Comparison of ENCODE assay signal across 10 cellular contexts in the genomic region with DNA sequence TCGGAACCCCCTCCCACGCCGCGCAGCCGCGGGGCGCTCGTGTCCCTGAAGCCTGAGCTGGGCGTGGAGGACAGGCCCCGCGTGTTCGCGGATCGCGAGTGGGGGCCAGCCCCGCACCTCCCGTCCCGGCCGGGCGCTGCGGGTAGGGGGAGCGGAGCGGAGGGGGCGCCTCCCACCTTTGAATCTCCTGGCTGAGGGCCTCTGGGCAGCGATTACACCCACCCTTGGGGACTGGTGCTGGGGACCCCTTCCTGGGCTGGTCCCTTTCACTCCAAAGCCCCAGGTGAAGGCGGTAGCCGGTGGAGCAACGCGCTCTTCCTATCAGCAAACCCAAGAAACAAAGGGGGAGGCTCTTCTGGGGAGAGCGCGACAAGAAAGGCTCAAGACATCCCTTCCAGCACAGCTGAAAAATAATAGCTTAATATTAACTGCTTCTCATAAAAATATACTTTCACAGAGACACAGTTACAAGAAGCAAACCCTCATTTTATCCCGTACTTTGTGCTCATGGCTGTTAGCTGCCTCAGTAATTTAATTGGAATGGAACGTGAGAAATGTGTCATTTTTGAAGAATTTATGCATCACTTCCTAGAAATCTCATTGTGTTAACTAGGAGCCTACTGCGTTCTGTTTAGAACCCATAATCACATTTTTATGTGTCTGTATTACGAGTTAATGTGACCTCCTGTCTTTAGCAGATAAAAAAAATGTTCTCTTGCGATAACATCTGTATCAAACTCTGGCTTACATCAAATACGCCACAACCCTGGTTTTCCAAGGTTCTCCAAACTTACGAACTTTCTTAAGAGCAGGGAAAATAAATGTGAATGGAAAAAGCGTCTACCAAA. TPM values are rescaled to one million over a fixed set of nuclear protein-coding genes. Genes with fewer than 3 reads are reported as not detected.
DNase-seq lines count a peak whose midpoint lies in the region; ATAC-seq and TF ChIP-seq lines count a peak whose summit lies in the region.
"Had no signal": no experiment of that assay in that cellular context is flagged by ENCODE, and none has a peak within 500 bp of the region (broad histone marks: within the 10 kb centered on the region; RNA-seq: fewer than 3 reads in every experiment).

No MANE protein-coding gene starts in this region.

- no peaks in the 10 kb centered on the region for H3K36me3 ChIP-seq in ascending aorta
- H3K36me3 ChIP-seq: MG63 had no signal

- peak overlapping the region; percentile 45 for H3K27ac Mint-ChIP-seq in T-helper 2 cell treated with Interferon-gamma antibody and Interleukin-4, amounts not matched to agents 5 μg/mL and 100 μg/mL, for 36 hours
- no peak overlapping the region for H3K27ac Mint-ChIP-seq in stimulated activated effector memory CD8-positive, alpha-beta T cell treated with anti-CD3 and anti-CD28 coated beads, Interleukin-12 subunit alpha, Interleukin-12 subunit beta, amount 100 ng/mL, for 72 hours

- H3K4me1 ChIP-seq in ascending aorta: peaks cover 7 to 9% of the 10 kb centered on the region in 2 donors

- peaks cover 23% of the 10 kb centered on the region for H3K27me3 ChIP-seq in ascending aorta

- no peaks in the 10 kb centered on the region for H3K4me1 Mint-ChIP-seq in T-helper 2 cell treated with Interferon-gamma antibody and Interleukin-4, amounts not matched to agents 5 μg/mL and 100 μg/mL, for 36 hours (ENCODE audit: low read depth)
- H3K4me1 Mint-ChIP-seq in stimulated activated effector memory CD8-positive, alpha-beta T cell treated with anti-CD3 and anti-CD28 coated beads, Interleukin-12 subunit alpha, Interleukin-12 subunit beta, amount 100 ng/mL, for 72 hours: peaks cover 6% of the 10 kb centered on the region

- intact Hi-C loops in ascending aorta (cut with DNase I): loop anchor here (5.0 kb wide), 2 partner anchors 393 to 413 kb away; no protein-coding TSS in a partner anchor

- peaks cover 52% of the 10 kb centered on the region for H3K27me3 Mint-ChIP-seq in T-helper 2 cell treated with Interferon-gamma antibody and Interleukin-4, amounts not matched to agents 5 μg/mL and 100 μg/mL, for 36 hours (ENCODE audit: low read depth)

- H3K9me3 Mint-ChIP-seq in T-helper 2 cell treated with Interferon-gamma antibody and Interleukin-4, amounts not matched to agents 5 μg/mL and 100 μg/mL, for 36 hours: no peaks in the 10 kb centered on the region
- no peaks in the 10 kb centered on the region for H3K9me3 Mint-ChIP-seq in stimulated activated effector memory CD8-positive, alpha-beta T cell treated with anti-CD3 and anti-CD28 coated beads, Interleukin-12 subunit alpha, Interleukin-12 subunit beta, amount 100 ng/mL, for 72 hours

- ATAC-seq in stimulated activated effector memory CD8-positive, alpha-beta T cell treated with anti-CD3 and anti-CD28 coated beads, Interleukin-12 subunit alpha, Interleukin-12 subunit beta, amount 100 ng/mL, for 72 hours: no peak

- no peak for DNase-seq in T-helper 2 cell treated with Interferon-gamma antibody and Interleukin-4, amounts not matched to agents 5 μg/mL and 100 μg/mL, for 36 hours (ENCODE audit: low spot score)
- DNase-seq in T-helper 2 cell: no peak
- DNase-seq in SW 1271 (lab: John Stamatoyannopoulos, UW): peak; percentile 48 to 83
- DNase-seq in glomerular visceral epithelial cell (ENCODE audit: extremely low spot score): peak; percentile 72
- DNase-seq in stimulated activated effector memory CD8-positive, alpha-beta T cell treated with anti-CD3 and anti-CD28 coated beads, Interleukin-12 subunit alpha, Interleukin-12 subunit beta, amount 100 ng/mL, for 72 hours (ENCODE audit: low spot score in 2 of 2): no peak
- no peak for DNase-seq in GM20000 (ENCODE audit: low spot score)
- DNase-seq in activated gamma-delta T cell (lab: John Stamatoyannopoulos, UW): no peak
- no peak for DNase-seq in ascending aorta (ENCODE audit: low spot score in 2 of 2)
- DNase-seq: activated T-cell treated with anti-CD3 and anti-CD28 coated beads, Interleukin-2, amount 50 U/mL, for 1 hour had no signal

- no peak overlapping the region for H3K27ac ChIP-seq in ascending aorta

- no peak overlapping the region for H3K4me3 Mint-ChIP-seq in T-helper 2 cell treated with Interferon-gamma antibody and Interleukin-4, amounts not matched to agents 5 μg/mL and 100 μg/mL, for 36 hours
- H3K4me3 Mint-ChIP-seq in stimulated activated effector memory CD8-positive, alpha-beta T cell treated with anti-CD3 and anti-CD28 coated beads, Interleukin-12 subunit alpha, Interleukin-12 subunit beta, amount 100 ng/mL, for 72 hours: peak overlapping the region; percentile 68

- H3K9me3 ChIP-seq in ascending aorta: no peaks in the 10 kb centered on the region
- H3K9me3 ChIP-seq: MG63 had no signal

- TF ChIP-seq CTCF in GM20000 (IDR thresholded peaks at IDR 0.05; ENCODE audit: extremely low read depth, missing control alignments) (no peak), ascending aorta (IDR thresholded peaks at IDR 0.05) (no peak)

- peak overlapping the region in 1 of 2 donors; percentile 29 for H3K4me3 ChIP-seq in ascending aorta
- H3K4me3 ChIP-seq: MG63 had no signal

- no peaks in the 10 kb centered on the region for H3K36me3 Mint-ChIP-seq in T-helper 2 cell treated with Interferon-gamma antibody and Interleukin-4, amounts not matched to agents 5 μg/mL and 100 μg/mL, for 36 hours (ENCODE audit: low read depth)
- no peaks in the 10 kb centered on the region for H3K36me3 Mint-ChIP-seq in stimulated activated effector memory CD8-positive, alpha-beta T cell treated with anti-CD3 and anti-CD28 coated beads, Interleukin-12 subunit alpha, Interleukin-12 subunit beta, amount 100 ng/mL, for 72 hours

RNA-seq across cellular contexts. Expression of gene GBX2, which starts 11.7 kb away (rescaled TPM):
- total RNA-seq in ascending aorta: not detected

Comparison
In these comparisons a context has a peak if more than half of its experiments do, and no peak if none do; other contexts are left out.
1. DNase-seq: peak in SW 1271 (2 of 2) and glomerular visceral epithelial cell (single experiment); none in T-helper 2 cell treated with Interferon-gamma antibody and Interleukin-4, amounts not matched to agents 5 μg/mL and 100 μg/mL, for 36 hours (single experiment), T-helper 2 cell (0 of 5), stimulated activated effector memory CD8-positive, alpha-beta T cell treated with anti-CD3 and anti-CD28 coated beads, Interleukin-12 subunit alpha, Interleukin-12 subunit beta, amount 100 ng/mL, for 72 hours (0 of 2), GM20000 (single experiment), activated gamma-delta T cell (single experiment) and ascending aorta (0 of 2).